In genomic region chr17:14211778-14212177, GRCh38 we compare ENCODE assay signal across 9 cellular contexts. TPM values are rescaled to one million over a fixed set of nuclear protein-coding genes. Genes with fewer than 3 reads are reported as not detected.
DNase-seq lines count a peak whose midpoint lies in the region; FAIRE-seq and TF ChIP-seq lines count a peak whose summit lies in the region.
"Had no signal": no experiment of that assay in that cellular context is flagged by ENCODE, and none has a peak within 500 bp of the region (broad histone marks: within the 10 kb centered on the region; RNA-seq: fewer than 3 reads in every experiment).

No MANE protein-coding gene starts in this region.

- POLR2A ChIA-PET in HEK293T (lab: Yijun Ruan, JAX) = no interaction called here

- H3K27me3 Mint-ChIP-seq in mesothelial cell of epicardium (ENCODE audit: low read depth) (peaks cover 40% of the 10 kb centered on the region), progenitor cell of endocrine pancreas (no peaks in the 10 kb centered on the region)

- H3K36me3 Mint-ChIP-seq in mesothelial cell of epicardium (peaks cover 41% of the 10 kb centered on the region), progenitor cell of endocrine pancreas (ENCODE audit: insufficient read depth) (peaks cover 38% of the 10 kb centered on the region)

- peak; percentile 39 for TF ChIP-seq CTCF in C4-2B (conservative IDR thresholded peaks at IDR 0.05)
- TF ChIP-seq CTCF in bronchial epithelial cell (IDR thresholded peaks at IDR 0.05; ENCODE audit: insufficient read depth, low read length, severe bottlenecking) = peak; percentile 65
- peak; percentile 22 for TF ChIP-seq CTCF in mesothelial cell of epicardium (IDR thresholded peaks at IDR 0.05; ENCODE audit: unreplicated experiment)
- TF ChIP-seq CTCF in progenitor cell of endocrine pancreas (IDR thresholded peaks at IDR 0.05; ENCODE audit: unreplicated experiment) = no peak

- H3K4me3 ChIP-seq in bronchial epithelial cell (ENCODE audit: low read depth, low read length) = no peak overlapping the region

- DNase-seq in HEK293T (ENCODE audit: extremely low spot score) (peak; percentile 15), bronchial epithelial cell (ENCODE audit: low read depth) (no peak), mesothelial cell of epicardium (ENCODE audit: low spot score in 2 of 2, unreplicated experiment in 2 of 2) (no peak), NCI-H526 (lab: John Stamatoyannopoulos, UW) (no peak), dermis blood vessel endothelial cell (no peak), SHP77 (lab: John Stamatoyannopoulos, UW) (no peak), progenitor cell of endocrine pancreas (ENCODE audit: low spot score, unreplicated experiment) (no peak)
- DNase-seq: NCI-H510A treated with DMSO at 0.1 percent for 48 hours had no signal

- H3K27ac Mint-ChIP-seq in mesothelial cell of epicardium (no peak overlapping the region), progenitor cell of endocrine pancreas (no peak overlapping the region)

- H3K36me3 ChIP-seq in bronchial epithelial cell (ENCODE audit: control insufficient read depth, insufficient read depth, low read length) = peaks cover 6% of the 10 kb centered on the region

- H3K27me3 ChIP-seq in bronchial epithelial cell (ENCODE audit: control insufficient read depth, insufficient read depth, low read length) = no peaks in the 10 kb centered on the region

- H3K27ac ChIP-seq in C4-2B = no peak overlapping the region

- H3K9me3 Mint-ChIP-seq in mesothelial cell of epicardium (peaks cover 13% of the 10 kb centered on the region), progenitor cell of endocrine pancreas (ENCODE audit: low read depth) (peaks cover 8% of the 10 kb centered on the region)

- no peaks in the 10 kb centered on the region for H3K4me1 Mint-ChIP-seq in mesothelial cell of epicardium
- H3K4me1 Mint-ChIP-seq in progenitor cell of endocrine pancreas (ENCODE audit: low read depth) = peaks cover 6% of the 10 kb centered on the region

- CTCF ChIA-PET in HEK293T (lab: Yijun Ruan, JAX) = interaction anchor here (0.6 kb wide), 1 partner anchor 140 kb away, joined by 3 read pairs; no protein-coding TSS in a partner anchor

- H3K4me3 Mint-ChIP-seq in mesothelial cell of epicardium (no peak overlapping the region), progenitor cell of endocrine pancreas (ENCODE audit: low read depth) (no peak overlapping the region)

- no peak for FAIRE-seq in bronchial epithelial cell (lab: Jason Lieb, UNC)

TF ChIP-seq in HEK293T, 16 proteins besides CTCF, POLR2A, EP300 and RAD21:
- TF ChIP-seq FOXA1 (IDR thresholded peaks at IDR 0.05) (no peak), BHLHE40 (IDR thresholded peaks at IDR 0.05; ENCODE audit: borderline replicate concordance) (no peak), ZNF384 (IDR thresholded peaks at IDR 0.05) (no peak)

RNA-seq across cellular contexts. Expression of gene CDRT15, which starts 24.9 kb away (rescaled TPM):
- not detected in 2 replicates for total RNA-seq in bronchial epithelial cell
- not detected in 3 replicates for total RNA-seq in mesothelial cell of epicardium
- not detected in 2 replicates for total RNA-seq in dermis blood vessel endothelial cell
- not detected in 2 replicates for total RNA-seq in progenitor cell of endocrine pancreas
